ENCODE assay signal across 8 cellular contexts in the genomic region with DNA sequence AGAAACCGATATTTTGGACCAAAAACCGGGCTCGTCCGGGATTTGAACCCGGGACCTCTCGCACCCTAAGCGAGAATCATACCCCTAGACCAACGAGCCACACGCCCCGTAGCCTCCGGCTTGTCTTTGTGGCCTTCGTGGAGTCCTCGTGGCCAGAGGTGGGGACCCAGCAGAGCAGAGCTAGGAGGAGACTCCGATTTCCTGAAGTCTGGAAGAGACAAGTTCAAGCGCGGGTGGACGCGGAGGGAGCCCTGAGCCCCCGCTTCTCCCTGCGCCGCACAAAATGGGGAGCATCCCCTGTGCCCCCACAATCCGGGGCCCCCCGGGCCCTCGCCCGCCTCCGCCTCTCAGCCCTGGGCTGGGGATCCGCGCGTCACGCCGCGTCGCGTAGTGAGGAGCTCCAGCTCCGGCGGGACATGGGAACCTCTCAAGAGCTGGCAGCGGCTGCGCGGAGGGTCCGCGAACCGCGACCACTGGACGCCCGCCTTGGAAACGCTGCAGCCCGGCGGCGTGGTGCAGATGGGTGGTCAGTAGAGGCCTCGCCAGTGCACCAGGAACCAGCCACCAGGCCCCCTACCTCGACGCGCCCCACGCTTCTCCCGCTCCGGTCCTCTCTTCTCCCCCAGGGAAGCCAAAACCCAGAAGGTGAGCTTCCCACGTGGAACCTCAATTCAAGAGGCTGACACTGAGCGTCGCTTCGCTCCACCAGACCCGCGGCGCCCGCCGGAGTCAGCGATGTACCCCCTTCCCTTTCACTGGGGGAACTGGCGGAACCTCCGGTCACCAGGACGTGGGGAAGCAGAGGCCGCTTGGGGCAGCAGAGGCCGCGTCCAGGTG. TPM values are rescaled to one million over a fixed set of nuclear protein-coding genes. Genes with fewer than 3 reads are reported as not detected.
DNase-seq lines count a peak whose midpoint lies in the region; ATAC-seq and TF ChIP-seq lines count a peak whose summit lies in the region.

No MANE protein-coding gene starts in this region.

- H3K4me3 ChIP-seq in foreskin fibroblast (ENCODE audit: low read depth in 1 of 2, low read length in 2 of 2) (peak overlapping the region; percentile 45 to 54), psoas muscle (peak overlapping the region; percentile 41)

- no peaks in the 10 kb centered on the region for H3K4me1 ChIP-seq in psoas muscle

- intact Hi-C loops in psoas muscle (cut with DNase I) = no loop called here
- intact Hi-C loops in sciatic nerve (cut with DNase I) = no loop called here

- H3K36me3 ChIP-seq in psoas muscle (ENCODE audit: insufficient read depth in 1 of 2, low read depth in 1 of 2) = no peaks in the 10 kb centered on the region

- whole genome bisulfite sequencing in psoas muscle, 3 donors = 1 to 2% (median 2%) methylated on average over 59 to 72 of the region's 72 CpGs

- H3K27me3 ChIP-seq in psoas muscle (ENCODE audit: insufficient read depth in 3 of 3, low read length in 2 of 3) = peaks cover 0 to 100% (median 51%) of the 10 kb centered on the region in 3 donors

- no peak overlapping the region for H3K27ac ChIP-seq in psoas muscle

- DNase-seq in DMS 273 (lab: John Stamatoyannopoulos, UW; ENCODE audit: unreplicated experiment) (peak; percentile 91), KG1 (lab: John Stamatoyannopoulos, UW) (peak; percentile 35), foreskin fibroblast (peak in 1 of 2 donors; percentile 69), psoas muscle (no peak), sciatic nerve (ENCODE audit: low spot score) (no peak), occipital lobe (lab: John Stamatoyannopoulos, UW) (no peak), NCI-H526 treated with DMSO at 0.1 percent for 48 hours (lab: John Stamatoyannopoulos, UW) (no peak)
- DNase-seq in activated T-cell treated with anti-CD3 and anti-CD28 coated beads, Interleukin-2, amount 50 U/mL, for 1 hour = peak; percentile 58

- peak in 3 of 4 donors; percentile 30 to 48 (median 37) for ATAC-seq in psoas muscle
- ATAC-seq in sciatic nerve = no peak

- no peaks in the 10 kb centered on the region for H3K9me3 ChIP-seq in psoas muscle

- TF ChIP-seq CTCF in foreskin fibroblast (IDR thresholded peaks at IDR 0.05; ENCODE audit: low read depth, low read length) = peak; percentile 24
- peak; percentile 21 for TF ChIP-seq CTCF in psoas muscle (IDR thresholded peaks at IDR 0.05)

RNA-seq across cellular contexts. Expression of a gene that starts 5.2 kb away (rescaled TPM):
- total RNA-seq in psoas muscle (not detected), sciatic nerve (not detected), occipital lobe (0.78 TPM)
- polyA plus RNA-seq in psoas muscle = not detected

RNA-seq across cellular contexts. Expression of a gene that starts 48.0 kb away (rescaled TPM):
- total RNA-seq in psoas muscle (10 to 100 TPM in 1 of 4 donors, 1 to 10 TPM in 3; 8.1 to 11.6 (median 9.2) TPM), sciatic nerve (9.0 TPM), occipital lobe (8.3 TPM)
- polyA plus RNA-seq in psoas muscle = 10 to 100 TPM in 2 of 3 donors, 1 to 10 TPM in 1; 7.9 to 19.1 (median 18.9) TPM

RNA-seq across cellular contexts. Expression of a gene that starts 52.1 kb away (rescaled TPM):
- 1 to 10 TPM; 2.8 to 4.0 (median 3.4) TPM for total RNA-seq in psoas muscle
- polyA plus RNA-seq in psoas muscle = 1 to 10 TPM; 1.3 to 5.8 (median 2.6) TPM
- 7.4 TPM for total RNA-seq in sciatic nerve
- total RNA-seq in occipital lobe = 17.9 TPM

Comparison
In these comparisons a context has a peak if more than half of its experiments do, and no peak if none do; other contexts are left out.
1. DNase-seq: peak in DMS 273 (single experiment), KG1 (single experiment) and activated T-cell treated with anti-CD3 and anti-CD28 coated beads, Interleukin-2, amount 50 U/mL, for 1 hour (single experiment); none in psoas muscle (0 of 2), sciatic nerve (single experiment), occipital lobe (single experiment) and NCI-H526 treated with DMSO at 0.1 percent for 48 hours (single experiment).